In the genomic region with DNA sequence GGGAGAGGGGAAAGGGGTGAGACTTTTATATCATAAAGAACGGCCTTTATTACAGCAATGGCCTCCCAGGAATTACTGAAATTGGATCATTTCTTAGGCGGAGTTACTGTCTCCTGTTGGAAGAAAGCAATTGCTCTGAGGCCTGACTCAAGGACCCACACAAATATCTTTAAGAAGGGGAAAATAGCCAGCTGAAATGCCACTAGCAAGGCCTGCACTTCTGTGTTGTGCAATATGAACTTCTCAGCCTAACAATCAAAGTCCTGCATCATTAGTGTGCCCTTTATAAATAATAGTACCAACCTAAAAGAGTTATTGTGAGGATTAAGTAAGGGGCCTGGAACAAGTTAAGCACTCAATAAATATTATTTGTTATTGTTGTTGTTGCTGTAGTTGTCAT, we compare ENCODE assay signal across 1 cellular context.
TF ChIP-seq lines count a peak whose summit lies in the region.

No MANE protein-coding gene starts in this region.

TF ChIP-seq in IMR-90, 13 proteins besides CTCF, POLR2A, EP300 and RAD21:
- TF ChIP-seq, protein P1, sequence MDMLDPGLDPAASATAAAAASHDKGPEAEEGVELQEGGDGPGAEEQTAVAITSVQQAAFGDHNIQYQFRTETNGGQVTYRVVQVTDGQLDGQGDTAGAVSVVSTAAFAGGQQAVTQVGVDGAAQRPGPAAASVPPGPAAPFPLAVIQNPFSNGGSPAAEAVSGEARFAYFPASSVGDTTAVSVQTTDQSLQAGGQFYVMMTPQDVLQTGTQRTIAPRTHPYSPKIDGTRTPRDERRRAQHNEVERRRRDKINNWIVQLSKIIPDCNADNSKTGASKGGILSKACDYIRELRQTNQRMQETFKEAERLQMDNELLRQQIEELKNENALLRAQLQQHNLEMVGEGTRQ (IDR thresholded peaks at IDR 0.05; ENCODE audit: low read depth, low read length): no peak
- TF ChIP-seq CEBPB (IDR thresholded peaks at IDR 0.05; ENCODE audit: low read depth, low read length): peak; percentile 57; the same call in 1 of the 2 replicates
